18 cellular contexts compared by ENCODE assay signal in genomic region chr1:172345077-172345476, GRCh38.
A peak's percentile ranks its signal among the peaks of the same experiment; 100 is the strongest.
DNase-seq lines count a peak whose midpoint lies in the region; ATAC-seq, FAIRE-seq and TF ChIP-seq lines count a peak whose summit lies in the region.
"Had no signal": no experiment of that assay in that cellular context is flagged by ENCODE, and none has a peak within 500 bp of the region (broad histone marks: within the 10 kb centered on the region; RNA-seq: fewer than 3 reads in every experiment).

No MANE protein-coding gene starts in this region.

- no peak for TF ChIP-seq CTCF in astrocyte (IDR thresholded peaks at IDR 0.05; ENCODE audit: insufficient read depth, low read depth, low read length)

- peaks cover 30% of the 10 kb centered on the region for H3K4me1 Mint-ChIP-seq in astrocyte (ENCODE audit: low read depth, unreplicated experiment)
- H3K4me1 Mint-ChIP-seq in stimulated activated memory B cell treated with anti-CD40 and anti-IgM and Interleukin-4, amounts not matched to agents 10 μg/mL and 1 μg/mL and 100 μg/mL, for 72 hours, result peaks cover 51% of the 10 kb centered on the region

- H4K20me1 ChIP-seq in astrocyte (ENCODE audit: insufficient read depth, low read length), result no peaks in the 10 kb centered on the region

- H3K9me3 ChIP-seq in astrocyte (ENCODE audit: insufficient read depth, low read depth, low read length) (peaks cover 3% of the 10 kb centered on the region), MG63 (peaks cover 13% of the 10 kb centered on the region)
- H3K9me3 ChIP-seq: gastrocnemius medialis, suprapubic skin had no signal

- H3K4me3 Mint-ChIP-seq in astrocyte (ENCODE audit: unreplicated experiment), result no peak overlapping the region
- no peak overlapping the region for H3K4me3 Mint-ChIP-seq in stimulated activated memory B cell treated with anti-CD40 and anti-IgM and Interleukin-4, amounts not matched to agents 10 μg/mL and 1 μg/mL and 100 μg/mL, for 72 hours
- H3K4me3 Mint-ChIP-seq: neural crest cell had no signal

- peaks cover 4% of the 10 kb centered on the region for H3K36me3 Mint-ChIP-seq in astrocyte (ENCODE audit: low read depth, unreplicated experiment)
- H3K36me3 Mint-ChIP-seq in stimulated activated memory B cell treated with anti-CD40 and anti-IgM and Interleukin-4, amounts not matched to agents 10 μg/mL and 1 μg/mL and 100 μg/mL, for 72 hours, result peaks cover 15% of the 10 kb centered on the region

- H3K27ac Mint-ChIP-seq in astrocyte (ENCODE audit: unreplicated experiment), result peak overlapping the region; percentile 58
- peak overlapping the region; percentile 91 for H3K27ac Mint-ChIP-seq in stimulated activated memory B cell treated with anti-CD40 and anti-IgM and Interleukin-4, amounts not matched to agents 10 μg/mL and 1 μg/mL and 100 μg/mL, for 72 hours

- H3K4me3 ChIP-seq in astrocyte (ENCODE audit: insufficient read depth, low read depth, low read length), result no peak overlapping the region
- no peak overlapping the region for H3K4me3 ChIP-seq in MG63
- H3K4me3 ChIP-seq: gastrocnemius medialis, suprapubic skin had no signal

- no peak overlapping the region for H2AFZ ChIP-seq in astrocyte (ENCODE audit: low read depth, low read length)

- ATAC-seq in GM19468 (IDR thresholded peaks at IDR 0.05; ENCODE audit: extremely low read depth, unreplicated experiment) (peak; percentile 40), HG03095 (IDR thresholded peaks at IDR 0.05; ENCODE audit: unreplicated experiment) (peak; percentile 36)
- no peak for ATAC-seq in stimulated activated memory B cell treated with anti-CD40 and anti-IgM and Interleukin-4, amounts not matched to agents 10 μg/mL and 1 μg/mL and 100 μg/mL, for 72 hours
- ATAC-seq: gastrocnemius medialis had no signal

- H3K27me3 ChIP-seq in astrocyte (ENCODE audit: insufficient read depth, low read length) (no peaks in the 10 kb centered on the region), MG63 (no peaks in the 10 kb centered on the region)
- H3K27me3 ChIP-seq: gastrocnemius medialis, suprapubic skin had no signal

- no peaks in the 10 kb centered on the region for H3K79me2 ChIP-seq in astrocyte (ENCODE audit: insufficient read depth, low read length)

- DNase-seq in astrocyte (ENCODE audit: low read depth), result no peak
- no peak for DNase-seq in MG63
- DNase-seq in Ammon's horn (ENCODE audit: low spot score), result no peak
- no peak for DNase-seq in mucosa of gallbladder (ENCODE audit: low spot score)
- DNase-seq: anterior cingulate cortex, C1 segment of cervical spinal cord, DMS153, gastrocnemius medialis, NCI-H2029 treated with DMSO at 0.1 percent for 48 hours, NCI-H526 treated with DMSO at 0.1 percent for 48 hours had no signal

- no peaks in the 10 kb centered on the region for H3K27me3 Mint-ChIP-seq in astrocyte (ENCODE audit: low read depth, unreplicated experiment)
- no peaks in the 10 kb centered on the region for H3K27me3 Mint-ChIP-seq in stimulated activated memory B cell treated with anti-CD40 and anti-IgM and Interleukin-4, amounts not matched to agents 10 μg/mL and 1 μg/mL and 100 μg/mL, for 72 hours

- H3K4me2 ChIP-seq in astrocyte (ENCODE audit: low read length), result no peak overlapping the region

- H3K9ac ChIP-seq in astrocyte (ENCODE audit: low read length), result no peak overlapping the region

- H3K36me3 ChIP-seq in astrocyte (ENCODE audit: insufficient read depth, low read length) (no peaks in the 10 kb centered on the region), MG63 (no peaks in the 10 kb centered on the region)
- H3K36me3 ChIP-seq: gastrocnemius medialis, suprapubic skin had no signal

- FAIRE-seq in astrocyte (lab: Jason Lieb, UNC), result peak; percentile 41
- FAIRE-seq: colon, RCC 7860 had no signal

- H3K4me1 ChIP-seq in astrocyte (ENCODE audit: insufficient read depth, low read length), result peaks cover 24% of the 10 kb centered on the region

- peaks cover 10% of the 10 kb centered on the region for H3K9me3 Mint-ChIP-seq in astrocyte (ENCODE audit: unreplicated experiment)
- H3K9me3 Mint-ChIP-seq in stimulated activated memory B cell treated with anti-CD40 and anti-IgM and Interleukin-4, amounts not matched to agents 10 μg/mL and 1 μg/mL and 100 μg/mL, for 72 hours, result peaks cover 15% of the 10 kb centered on the region

- H3K27ac ChIP-seq in astrocyte (ENCODE audit: low read depth, low read length), result no peak overlapping the region
- H3K27ac ChIP-seq: VCaP had no signal
